ENCODE assay signal across 9 cellular contexts in genomic region chr15:60399246-60399915, GRCh38. TPM values are rescaled to one million over a fixed set of nuclear protein-coding genes. Genes with fewer than 3 reads are reported as not detected.
DNase-seq lines count a peak whose midpoint lies in the region; ATAC-seq, FAIRE-seq and TF ChIP-seq lines count a peak whose summit lies in the region.
"Had no signal": no experiment of that assay in that cellular context is flagged by ENCODE, and none has a peak within 500 bp of the region (broad histone marks: within the 10 kb centered on the region; RNA-seq: fewer than 3 reads in every experiment).

No MANE protein-coding gene starts in this region.

- TF ChIP-seq RAD21 in HepG2 (CRISPR knock-in tag; IDR thresholded peaks at IDR 0.05) = no peak

- H3K27me3 ChIP-seq in HepG2 (ENCODE audit: control insufficient read depth in 1 of 2, insufficient read depth in 2 of 2, low read length in 2 of 2) (no peaks in the 10 kb centered on the region; a peak in 1 of 5 replicates), right lobe of liver (no peaks in the 10 kb centered on the region), breast epithelium (no peaks in the 10 kb centered on the region), muscle layer of duodenum (ENCODE audit: low read depth, low read length) (no peaks in the 10 kb centered on the region), uterus (no peaks in the 10 kb centered on the region)

- TF ChIP-seq POLR2A in HepG2 (IDR thresholded peaks at IDR 0.05; ENCODE audit: insufficient read depth in 1 of 2, low read depth in 2 of 2, low read length in 2 of 2) = no peak
- TF ChIP-seq POLR2A in right lobe of liver (IDR thresholded peaks at IDR 0.05) = no peak
- TF ChIP-seq POLR2A in breast epithelium (IDR thresholded peaks at IDR 0.05) = no peak
- TF ChIP-seq POLR2A in uterus (IDR thresholded peaks at IDR 0.05) = no peak

- in situ Hi-C loops in HepG2 (cut with HindIII; ENCODE audit: extremely low pct_ligation_motif_present, low pct_unique_long_range_greater_than_20kb) = no loop called here

- H3K9ac ChIP-seq in HepG2 (ENCODE audit: insufficient read depth, low read depth, low read length) = peak overlapping the region; percentile 84; the same call in 1 of the 2 replicates

- CTCF ChIA-PET in HepG2 (lab: Yijun Ruan, JAX; ENCODE audit: low intra/inter-chr PET ratio, low total read pairs) = no interaction called here

- 93% methylated on average over 21 of the region's 21 CpGs for WGBS in HepG2 (ENCODE audit: low lambda C conversion rate)
- 73% methylated on average over 21 of the region's 21 CpGs for WGBS in right lobe of liver (ENCODE audit: insufficient coverage, low coverage, low lambda C conversion rate, missing lambda C conversion rate)

- TF ChIP-seq EP300 in HepG2 (IDR thresholded peaks at IDR 0.05; ENCODE audit: low read depth in 2 of 2, low read length in 2 of 2) = no peak
- TF ChIP-seq EP300 in HepG2 (CRISPR knock-in tag; IDR thresholded peaks at IDR 0.05; ENCODE audit: borderline replicate concordance) = no peak

- DNase-seq in HepG2 (ENCODE audit: low spot score) = no peak
- no peak for DNase-seq in right lobe of liver
- no peak for DNase-seq in breast epithelium (ENCODE audit: low spot score in 2 of 2)
- peak in 1 of 2 donors; percentile 39 for DNase-seq in uterus
- no peak for DNase-seq in COLO668 (lab: John Stamatoyannopoulos, UW; ENCODE audit: unreplicated experiment)
- DNase-seq in islet precursor cell = no peak
- DNase-seq in amygdala (lab: John Stamatoyannopoulos, UW) = no peak
- DNase-seq: DMS79 had no signal

- no peak for FAIRE-seq in HepG2 (lab: Jason Lieb, UNC)

- no peaks in the 10 kb centered on the region for H4K20me1 ChIP-seq in HepG2 (ENCODE audit: insufficient read depth, low read length)

- H3K27ac ChIP-seq in HepG2 (ENCODE audit: extremely low read length, insufficient read depth, low read length) (peak overlapping the region; percentile 95), right lobe of liver (no peak overlapping the region), breast epithelium (peak overlapping the region; percentile 0 to 99), muscle layer of duodenum (ENCODE audit: low read length) (peak overlapping the region; percentile 64), uterus (peak overlapping the region; percentile 41 to 96)

- POLR2A ChIA-PET in HepG2 (lab: Yijun Ruan, JAX) = interaction anchor here (0.9 to 5.6 kb wide), 4 partner anchors 8 to 25 kb away, joined by 3 to 59 read pairs (median 6); no protein-coding TSS in a partner anchor

- TF ChIP-seq CTCF in HepG2 (CRISPR knock-in tag; IDR thresholded peaks at IDR 0.05) (no peak), right lobe of liver (IDR thresholded peaks at IDR 0.05) (no peak), breast epithelium (IDR thresholded peaks at IDR 0.05) (no peak), uterus (IDR thresholded peaks at IDR 0.05) (no peak)

- H3K9me3 ChIP-seq in HepG2 (ENCODE audit: low read length) = no peaks in the 10 kb centered on the region
- H3K9me3 ChIP-seq in right lobe of liver = no peaks in the 10 kb centered on the region
- no peaks in the 10 kb centered on the region for H3K9me3 ChIP-seq in breast epithelium
- H3K9me3 ChIP-seq in muscle layer of duodenum (ENCODE audit: control insufficient read depth in 1 of 2, low read length in 2 of 2) = no peaks in the 10 kb centered on the region
- H3K9me3 ChIP-seq in uterus = no peaks in the 10 kb centered on the region

- H3K4me1 ChIP-seq in HepG2 (ENCODE audit: insufficient read depth, low read length) = peaks cover 91% of the 10 kb centered on the region
- peaks cover 0 to 41% (median 12%) of the 10 kb centered on the region in 4 donors for H3K4me1 ChIP-seq in right lobe of liver
- peaks cover 10 to 11% of the 10 kb centered on the region in 2 donors for H3K4me1 ChIP-seq in breast epithelium
- H3K4me1 ChIP-seq in muscle layer of duodenum (ENCODE audit: control insufficient read depth in 1 of 2, insufficient read depth in 2 of 2, low read length in 2 of 2) = peaks cover 11 to 18% of the 10 kb centered on the region in 2 donors
- peaks cover 3 to 11% of the 10 kb centered on the region in 2 donors for H3K4me1 ChIP-seq in uterus

- peaks cover 1 to 12% of the 10 kb centered on the region in 2 experiments; a peak in 3 of 5 replicates for H3K36me3 ChIP-seq in HepG2 (replicated peaks in 1 of 2; ENCODE audit: control insufficient read depth in 1 of 2, insufficient read depth in 2 of 2, low read length in 2 of 2)
- no peaks in the 10 kb centered on the region for H3K36me3 ChIP-seq in right lobe of liver
- H3K36me3 ChIP-seq in breast epithelium = no peaks in the 10 kb centered on the region
- H3K36me3 ChIP-seq in muscle layer of duodenum (ENCODE audit: control insufficient read depth in 1 of 2, insufficient read depth in 2 of 2, low read length in 2 of 2) = peaks cover 7 to 8% of the 10 kb centered on the region in 2 donors
- H3K36me3 ChIP-seq in uterus = no peaks in the 10 kb centered on the region

- ATAC-seq in HepG2 (no peak), right lobe of liver (no peak)

- intact Hi-C loops in HepG2 (cut with micrococcal nuclease; ENCODE audit: unreplicated experiment) (no loop called here), right lobe of liver (cut with DNase I) (no loop called here), breast epithelium (cut with DNase I; ENCODE audit: low total_unique reads) (no loop called here), uterus (cut with DNase I; ENCODE audit: low total_unique reads) (no loop called here)

- peak overlapping the region; percentile 98 for H3K4me2 ChIP-seq in HepG2 (ENCODE audit: low read depth, low read length)

- H2AFZ ChIP-seq in HepG2 (ENCODE audit: low read length) = no peak overlapping the region

- H3K4me3 ChIP-seq in HepG2 (replicated peaks in 1 of 3; ENCODE audit: insufficient read depth in 1 of 3, low read depth in 2 of 3, low read length in 3 of 3) (peak overlapping the region in 1 of 3 experiments; percentile 15; a peak in 1 of 6 replicates), right lobe of liver (no peak overlapping the region), breast epithelium (peak overlapping the region; percentile 5 to 99 (median 91)), muscle layer of duodenum (ENCODE audit: low read depth in 1 of 2, low read length in 2 of 2) (no peak overlapping the region), uterus (peak overlapping the region in 1 of 2 donors; percentile 87)

- no TSS peak for BruUV-seq in HepG2 (replicated peaks; lab: Mats Ljungman, UMichigan)

- H3K79me2 ChIP-seq in HepG2 (ENCODE audit: insufficient read depth, low read length) = peaks cover 65% of the 10 kb centered on the region

TF ChIP-seq in HepG2, 621 proteins besides CTCF, POLR2A, EP300 and RAD21:
- TF ChIP-seq SMAD9 (CRISPR knock-in tag; IDR thresholded peaks at IDR 0.05) (no peak), ZFP36L1 (CRISPR knock-in tag; IDR thresholded peaks at IDR 0.05) (no peak), ZNF775 (CRISPR knock-in tag; IDR thresholded peaks at IDR 0.05; ENCODE audit: borderline replicate concordance) (no peak), RBFOX2 (IDR thresholded peaks at IDR 0.05; ENCODE audit: low read depth, low read length) (0 out of 2 replicates have a peak, but pooled peaks have one; percentile 15), ZBTB20 (CRISPR knock-in tag; IDR thresholded peaks at IDR 0.05; ENCODE audit: borderline replicate concordance, low read depth) (no peak)

RNA-seq across cellular contexts. Expression of gene ANXA2, which starts 1.6 kb away (rescaled TPM):
- total RNA-seq in HepG2 (2016; rRNA removed; fragmentation: Illumina TruSeq; extraction: Trizol) (196 and 233 TPM in 2 replicates), right lobe of liver (100 to 1,000 TPM in 3 of 6 experiments, 10 to 100 TPM in 3; 62.2 to 419 (median 178) TPM), breast epithelium (1,000 to 10,000 TPM in 1 of 3 donors, 100 to 1,000 TPM in 2; 875 to 1,598 (median 923) TPM), uterus (100 to 1,000 TPM; 376 to 811 (median 549) TPM)
- total RNA-seq in HepG2 (2016; cell fraction: cytosol; rRNA removed; fragmentation: Illumina TruSeq; extraction: Trizol; ENCODE audit: low read depth) = 267 and 332 TPM in 2 replicates
- 199 and 222 TPM in 2 replicates for total RNA-seq in HepG2 (2016; cell fraction: insoluble cytoplasmic fraction; rRNA removed; fragmentation: Illumina TruSeq; extraction: Trizol)
- 458 TPM in 2 replicates for total RNA-seq in HepG2 (2016; cell fraction: membrane; rRNA removed; fragmentation: Illumina TruSeq; extraction: Trizol)
- total RNA-seq in HepG2 (2016; cell fraction: nucleus; rRNA removed; fragmentation: Illumina TruSeq; extraction: Trizol) = 71.2 and 77.0 TPM in 2 replicates
- polyA plus RNA-seq in HepG2 (2011; rRNA removed) = 530 and 613 TPM in 2 replicates
- 1,111 and 1,129 TPM in 2 replicates for polyA plus RNA-seq in HepG2 (2011; cell fraction: cytosol; rRNA removed)
- polyA plus RNA-seq in HepG2 (2011; cell fraction: nucleus; rRNA removed) = 334 and 382 TPM in 2 replicates
- 408 and 609 TPM in 2 replicates for polyA plus RNA-seq in HepG2 (2012)
- polyA plus RNA-seq in HepG2 (2016; cell fraction: cytosol; fragmentation: Illumina TruSeq; extraction: Trizol; ENCODE audit: low read depth) = 359 and 376 TPM in 2 replicates
- 206 and 224 TPM in 2 replicates for polyA plus RNA-seq in HepG2 (2016; cell fraction: insoluble cytoplasmic fraction; fragmentation: Illumina TruSeq; extraction: Trizol; ENCODE audit: low read depth)
- polyA plus RNA-seq in HepG2 (2016; cell fraction: membrane; fragmentation: Illumina TruSeq; extraction: Trizol; ENCODE audit: low read depth) = 410 and 414 TPM in 2 replicates
- polyA plus RNA-seq in HepG2 (2016; cell fraction: nucleus; fragmentation: Illumina TruSeq; extraction: Trizol; ENCODE audit: insufficient read depth, low read depth) = 104 and 114 TPM in 2 replicates
- 575 and 2,115 TPM in 2 replicates for polyA minus RNA-seq in HepG2 (2011; rRNA and poly(A)+ RNA removed; ENCODE audit: low replicate concordance)
- 200 and 206 TPM in 2 replicates for polyA minus RNA-seq in HepG2 (2011; cell fraction: cytosol; rRNA and poly(A)+ RNA removed)
- polyA minus RNA-seq in HepG2 (2011; cell fraction: nucleus; rRNA and poly(A)+ RNA removed) = 181 and 211 TPM in 2 replicates

Comparison
In these comparisons a context has a peak if more than half of its experiments do, and no peak if none do; other contexts are left out.
1. H3K27ac ChIP-seq: peak in HepG2 (single experiment), breast epithelium (2 of 2), muscle layer of duodenum (single experiment) and uterus (2 of 2); none in right lobe of liver (0 of 3).
2. H3K4me3 ChIP-seq: peak in breast epithelium (3 of 3); none in right lobe of liver (0 of 3) and muscle layer of duodenum (0 of 2).